Comparison of ENCODE assay signal across 33 cellular contexts in genomic region chr20:45315672-45316071, GRCh38. TPM values are rescaled to one million over a fixed set of nuclear protein-coding genes. Genes with fewer than 3 reads are reported as not detected.
"Had no signal": no experiment of that assay in that cellular context is flagged by ENCODE, and none has a peak within 500 bp of the region (broad histone marks: within the 10 kb centered on the region; RNA-seq: fewer than 3 reads in every experiment).

No MANE protein-coding gene starts in this region.

- ATAC-seq: activated naive CD4-positive, alpha-beta T cell treated with anti-CD3 and anti-CD28 coated beads, Interleukin-2, amount 50 U/mL, for 72 hours; activated T-cell treated with anti-CD3 and anti-CD28 coated beads, Interleukin-2, amount 50 U/mL, for 4 hours; body of pancreas; gastroesophageal sphincter; heart right ventricle; T-cell had no signal

- H3K9me3 ChIP-seq: adrenal gland, body of pancreas, colonic mucosa, esophagus squamous epithelium, gastroesophageal sphincter, heart right ventricle had no signal

- H3K4me3 ChIP-seq: adrenal gland, body of pancreas, colonic mucosa, esophagus squamous epithelium, gastroesophageal sphincter, heart right ventricle, hepatocyte had no signal

- DNase-seq: activated CD4-positive, alpha-beta memory T cell treated with anti-CD3 and anti-CD28 coated beads, Interleukin-2, amount 10 ng/mL, durations not matched to agents 7 days and 5 days; activated CD4-positive, alpha-beta T cell treated with anti-CD3 and anti-CD28 coated beads for 1 hour; activated CD4-positive, alpha-beta T cell treated with anti-CD3 and anti-CD28 coated beads for 4 hours; activated CD4-positive, alpha-beta T cell treated with anti-CD3 and anti-CD28 coated beads, Interleukin-2, amount 10 ng/mL, durations not matched to agents 7 days and 5 days; activated CD4-positive, alpha-beta T cell treated with anti-CD3 and anti-CD28 coated beads, Interleukin-2, amount 50 U/mL, for 4 hours; activated CD8-positive, alpha-beta memory T cell treated with anti-CD3 and anti-CD28 coated beads, Interleukin-2, amount 50 U/mL, for 48 hours; activated gamma-delta T cell; activated naive CD4-positive, alpha-beta T cell; activated naive CD4-positive, alpha-beta T cell treated with anti-CD3 and anti-CD28 coated beads, Interleukin-2, amount 10 ng/mL, durations not matched to agents 7 days and 5 days; activated T-cell treated with anti-CD3 and anti-CD28 coated beads for 4 hours; activated T-cell treated with anti-CD3 and anti-CD28 coated beads, Interleukin-2, amount 50 U/mL, for 4 hours; adrenal gland; amygdala; caudate nucleus; colonic mucosa; effector CD8-positive, alpha-beta T cell; esophagus squamous epithelium; foreskin melanocyte; heart right ventricle; T-cell; T-helper 2 cell had no signal

- H3K4me3 Mint-ChIP-seq: activated CD4-positive, alpha-beta memory T cell treated with anti-CD3 and anti-CD28 coated beads, Interleukin-2, amount 10 ng/mL, durations not matched to agents 7 days and 5 days; activated CD4-positive, alpha-beta T cell treated with anti-CD3 and anti-CD28 coated beads, Interleukin-2, amount 10 ng/mL, durations not matched to agents 7 days and 5 days; activated naive CD4-positive, alpha-beta T cell treated with anti-CD3 and anti-CD28 coated beads, Interleukin-2, amount 10 ng/mL, durations not matched to agents 7 days and 5 days; activated T-cell treated with anti-CD3 and anti-CD28 coated beads, Interleukin-2, amount 50 U/mL, for 4 hours; T-cell had no signal

- FAIRE-seq: endometrium, endothelial cell of umbilical vein had no signal

- H3K36me3 ChIP-seq: adrenal gland, colonic mucosa, esophagus squamous epithelium, gastroesophageal sphincter, heart right ventricle had no signal

- H3K4me1 ChIP-seq: adrenal gland, colonic mucosa had no signal

- H3K27ac ChIP-seq: adrenal gland, colonic mucosa, epithelial cell of prostate, esophagus squamous epithelium, gastroesophageal sphincter, heart right ventricle, hepatocyte had no signal

- H3K9me3 Mint-ChIP-seq: activated CD4-positive, alpha-beta memory T cell treated with anti-CD3 and anti-CD28 coated beads, Interleukin-2, amount 10 ng/mL, durations not matched to agents 7 days and 5 days; activated CD4-positive, alpha-beta T cell treated with anti-CD3 and anti-CD28 coated beads, Interleukin-2, amount 10 ng/mL, durations not matched to agents 7 days and 5 days; activated naive CD4-positive, alpha-beta T cell treated with anti-CD3 and anti-CD28 coated beads, Interleukin-2, amount 10 ng/mL, durations not matched to agents 7 days and 5 days; activated naive CD4-positive, alpha-beta T cell treated with anti-CD3 and anti-CD28 coated beads, Interleukin-2, amount 50 U/mL, for 72 hours; activated T-cell treated with anti-CD3 and anti-CD28 coated beads, Interleukin-2, amount 50 U/mL, for 4 hours; T-cell had no signal

- H3K27me3 ChIP-seq: body of pancreas, hepatocyte had no signal

- H3K27ac Mint-ChIP-seq: activated CD4-positive, alpha-beta memory T cell treated with anti-CD3 and anti-CD28 coated beads, Interleukin-2, amount 10 ng/mL, durations not matched to agents 7 days and 5 days; activated CD4-positive, alpha-beta T cell treated with anti-CD3 and anti-CD28 coated beads, Interleukin-2, amount 10 ng/mL, durations not matched to agents 7 days and 5 days; activated naive CD4-positive, alpha-beta T cell treated with anti-CD3 and anti-CD28 coated beads, Interleukin-2, amount 10 ng/mL, durations not matched to agents 7 days and 5 days; activated naive CD4-positive, alpha-beta T cell treated with anti-CD3 and anti-CD28 coated beads, Interleukin-2, amount 50 U/mL, for 72 hours; T-cell had no signal

- H3K36me3 Mint-ChIP-seq: activated naive CD4-positive, alpha-beta T cell treated with anti-CD3 and anti-CD28 coated beads, Interleukin-2, amount 10 ng/mL, durations not matched to agents 7 days and 5 days; activated naive CD4-positive, alpha-beta T cell treated with anti-CD3 and anti-CD28 coated beads, Interleukin-2, amount 50 U/mL, for 72 hours; T-cell had no signal

RNA-seq across cellular contexts. Expression of gene MATN4, which starts 7.6 kb away (rescaled TPM):
- total RNA-seq: endothelial cell of umbilical vein, fibroblast of villous mesenchyme, gastroesophageal sphincter, glomerular endothelial cell, T-cell had no signal

RNA-seq across cellular contexts. Expression of gene RBPJL, which starts 9.0 kb away (rescaled TPM):
- total RNA-seq: activated CD4-positive, alpha-beta memory T cell treated with anti-CD3 and anti-CD28 coated beads, Interleukin-2, amount 10 ng/mL, durations not matched to agents 7 days and 5 days; activated CD4-positive, alpha-beta T cell treated with anti-CD3 and anti-CD28 coated beads, Interleukin-2, amount 10 ng/mL, durations not matched to agents 7 days and 5 days; activated naive CD4-positive, alpha-beta T cell treated with anti-CD3 and anti-CD28 coated beads, Interleukin-2, amount 50 U/mL, for 72 hours; adrenal gland; aorta; dermis microvascular lymphatic vessel endothelial cell; endothelial cell of umbilical vein; esophagus squamous epithelium; fibroblast of lung; fibroblast of villous mesenchyme; gastroesophageal sphincter; glomerular endothelial cell; heart right ventricle; hepatocyte had no signal
